In the genomic region with DNA sequence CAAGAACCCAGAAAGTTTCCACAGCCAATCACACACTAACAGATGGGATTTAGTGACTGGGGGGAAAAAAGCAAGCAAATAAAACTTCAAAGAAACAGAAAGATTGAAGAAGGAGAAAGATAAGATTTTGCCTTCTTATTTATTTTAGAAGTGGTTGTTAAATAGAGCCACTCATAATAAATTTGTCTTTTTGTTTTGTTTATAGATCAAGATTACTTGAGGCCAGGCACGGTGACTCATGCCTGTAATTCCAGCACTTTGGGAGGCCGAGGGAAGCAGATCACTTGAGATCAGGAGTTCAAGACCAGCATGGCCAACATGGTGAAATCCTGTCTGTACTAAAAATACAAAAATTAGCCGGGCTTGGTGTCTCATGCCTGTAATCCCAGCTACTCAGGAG, we compare ENCODE assay signal across 1 cellular context.
TF ChIP-seq lines count a peak whose summit lies in the region.

No MANE protein-coding gene starts in this region.

TF ChIP-seq in HEK293, 187 proteins besides CTCF, POLR2A, EP300 and RAD21 (continued from another document and continues in another):
- TF ChIP-seq, protein P1, sequence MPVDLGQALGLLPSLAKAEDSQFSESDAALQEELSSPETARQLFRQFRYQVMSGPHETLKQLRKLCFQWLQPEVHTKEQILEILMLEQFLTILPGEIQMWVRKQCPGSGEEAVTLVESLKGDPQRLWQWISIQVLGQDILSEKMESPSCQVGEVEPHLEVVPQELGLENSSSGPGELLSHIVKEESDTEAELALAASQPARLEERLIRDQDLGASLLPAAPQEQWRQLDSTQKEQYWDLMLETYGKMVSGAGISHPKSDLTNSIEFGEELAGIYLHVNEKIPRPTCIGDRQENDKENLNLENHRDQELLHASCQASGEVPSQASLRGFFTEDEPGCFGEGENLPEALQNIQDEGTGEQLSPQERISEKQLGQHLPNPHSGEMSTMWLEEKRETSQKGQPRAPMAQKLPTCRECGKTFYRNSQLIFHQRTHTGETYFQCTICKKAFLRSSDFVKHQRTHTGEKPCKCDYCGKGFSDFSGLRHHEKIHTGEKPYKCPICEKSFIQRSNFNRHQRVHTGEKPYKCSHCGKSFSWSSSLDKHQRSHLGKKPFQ (tag by site-specific recombination; IDR thresholded peaks at IDR 0.05): no peak
- TF ChIP-seq, protein P2, sequence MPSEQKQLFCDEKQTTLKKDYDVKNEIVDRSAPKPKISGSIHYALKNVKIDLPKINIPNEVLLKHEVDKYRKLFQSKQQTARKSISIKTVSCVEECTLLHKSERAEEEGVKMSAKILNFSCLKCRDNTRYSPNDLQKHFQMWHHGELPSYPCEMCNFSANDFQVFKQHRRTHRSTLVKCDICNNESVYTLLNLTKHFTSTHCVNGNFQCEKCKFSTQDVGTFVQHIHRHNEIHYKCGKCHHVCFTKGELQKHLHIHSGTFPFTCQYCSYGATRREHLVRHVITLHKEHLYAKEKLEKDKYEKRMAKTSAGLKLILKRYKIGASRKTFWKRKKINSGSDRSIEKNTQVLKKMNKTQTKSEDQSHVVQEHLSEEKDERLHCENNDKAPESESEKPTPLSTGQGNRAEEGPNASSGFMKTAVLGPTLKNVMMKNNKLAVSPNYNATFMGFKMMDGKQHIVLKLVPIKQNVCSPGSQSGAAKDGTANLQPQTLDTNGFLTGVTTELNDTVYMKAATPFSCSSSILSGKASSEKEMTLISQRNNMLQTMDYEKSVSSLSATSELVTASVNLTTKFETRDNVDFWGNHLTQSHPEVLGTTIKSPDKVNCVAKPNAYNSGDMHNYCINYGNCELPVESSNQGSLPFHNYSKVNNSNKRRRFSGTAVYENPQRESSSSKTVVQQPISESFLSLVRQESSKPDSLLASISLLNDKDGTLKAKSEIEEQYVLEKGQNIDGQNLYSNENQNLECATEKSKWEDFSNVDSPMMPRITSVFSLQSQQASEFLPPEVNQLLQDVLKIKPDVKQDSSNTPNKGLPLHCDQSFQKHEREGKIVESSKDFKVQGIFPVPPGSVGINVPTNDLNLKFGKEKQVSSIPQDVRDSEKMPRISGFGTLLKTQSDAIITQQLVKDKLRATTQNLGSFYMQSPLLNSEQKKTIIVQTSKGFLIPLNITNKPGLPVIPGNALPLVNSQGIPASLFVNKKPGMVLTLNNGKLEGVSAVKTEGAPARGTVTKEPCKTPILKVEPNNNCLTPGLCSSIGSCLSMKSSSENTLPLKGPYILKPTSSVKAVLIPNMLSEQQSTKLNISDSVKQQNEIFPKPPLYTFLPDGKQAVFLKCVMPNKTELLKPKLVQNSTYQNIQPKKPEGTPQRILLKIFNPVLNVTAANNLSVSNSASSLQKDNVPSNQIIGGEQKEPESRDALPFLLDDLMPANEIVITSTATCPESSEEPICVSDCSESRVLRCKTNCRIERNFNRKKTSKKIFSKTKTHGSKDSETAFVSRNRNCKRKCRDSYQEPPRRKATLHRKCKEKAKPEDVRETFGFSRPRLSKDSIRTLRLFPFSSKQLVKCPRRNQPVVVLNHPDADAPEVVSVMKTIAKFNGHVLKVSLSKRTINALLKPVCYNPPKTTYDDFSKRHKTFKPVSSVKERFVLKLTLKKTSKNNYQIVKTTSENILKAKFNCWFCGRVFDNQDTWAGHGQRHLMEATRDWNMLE (tag by site-specific recombination; conservative IDR thresholded peaks at IDR 0.05; ENCODE audit: low read depth): no peak
- TF ChIP-seq, protein P3, sequence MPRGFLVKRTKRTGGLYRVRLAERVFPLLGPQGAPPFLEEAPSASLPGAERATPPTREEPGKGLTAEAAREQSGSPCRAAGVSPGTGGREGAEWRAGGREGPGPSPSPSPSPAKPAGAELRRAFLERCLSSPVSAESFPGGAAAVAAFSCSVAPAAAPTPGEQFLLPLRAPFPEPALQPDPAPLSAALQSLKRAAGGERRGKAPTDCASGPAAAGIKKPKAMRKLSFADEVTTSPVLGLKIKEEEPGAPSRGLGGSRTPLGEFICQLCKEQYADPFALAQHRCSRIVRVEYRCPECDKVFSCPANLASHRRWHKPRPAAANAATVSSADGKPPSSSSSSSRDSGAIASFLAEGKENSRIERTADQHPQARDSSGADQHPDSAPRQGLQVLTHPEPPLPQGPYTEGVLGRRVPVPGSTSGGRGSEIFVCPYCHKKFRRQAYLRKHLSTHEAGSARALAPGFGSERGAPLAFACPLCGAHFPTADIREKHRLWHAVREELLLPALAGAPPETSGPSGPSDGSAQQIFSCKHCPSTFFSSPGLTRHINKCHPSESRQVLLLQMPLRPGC (tag by site-specific recombination; IDR thresholded peaks at IDR 0.05): peak; percentile 74; the same call in 1 of the 2 replicates
- no peak for TF ChIP-seq ZNF23 (tag by site-specific recombination; IDR thresholded peaks at IDR 0.05; ENCODE audit: borderline replicate concordance)
- TF ChIP-seq, protein P4, sequence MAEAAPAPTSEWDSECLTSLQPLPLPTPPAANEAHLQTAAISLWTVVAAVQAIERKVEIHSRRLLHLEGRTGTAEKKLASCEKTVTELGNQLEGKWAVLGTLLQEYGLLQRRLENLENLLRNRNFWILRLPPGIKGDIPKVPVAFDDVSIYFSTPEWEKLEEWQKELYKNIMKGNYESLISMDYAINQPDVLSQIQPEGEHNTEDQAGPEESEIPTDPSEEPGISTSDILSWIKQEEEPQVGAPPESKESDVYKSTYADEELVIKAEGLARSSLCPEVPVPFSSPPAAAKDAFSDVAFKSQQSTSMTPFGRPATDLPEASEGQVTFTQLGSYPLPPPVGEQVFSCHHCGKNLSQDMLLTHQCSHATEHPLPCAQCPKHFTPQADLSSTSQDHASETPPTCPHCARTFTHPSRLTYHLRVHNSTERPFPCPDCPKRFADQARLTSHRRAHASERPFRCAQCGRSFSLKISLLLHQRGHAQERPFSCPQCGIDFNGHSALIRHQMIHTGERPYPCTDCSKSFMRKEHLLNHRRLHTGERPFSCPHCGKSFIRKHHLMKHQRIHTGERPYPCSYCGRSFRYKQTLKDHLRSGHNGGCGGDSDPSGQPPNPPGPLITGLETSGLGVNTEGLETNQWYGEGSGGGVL (tag by site-specific recombination; IDR thresholded peaks at IDR 0.05): peak; percentile 38
- TF ChIP-seq ZIC2 (tag by site-specific recombination; IDR thresholded peaks at IDR 0.05): no peak
- TF ChIP-seq, protein P5, sequence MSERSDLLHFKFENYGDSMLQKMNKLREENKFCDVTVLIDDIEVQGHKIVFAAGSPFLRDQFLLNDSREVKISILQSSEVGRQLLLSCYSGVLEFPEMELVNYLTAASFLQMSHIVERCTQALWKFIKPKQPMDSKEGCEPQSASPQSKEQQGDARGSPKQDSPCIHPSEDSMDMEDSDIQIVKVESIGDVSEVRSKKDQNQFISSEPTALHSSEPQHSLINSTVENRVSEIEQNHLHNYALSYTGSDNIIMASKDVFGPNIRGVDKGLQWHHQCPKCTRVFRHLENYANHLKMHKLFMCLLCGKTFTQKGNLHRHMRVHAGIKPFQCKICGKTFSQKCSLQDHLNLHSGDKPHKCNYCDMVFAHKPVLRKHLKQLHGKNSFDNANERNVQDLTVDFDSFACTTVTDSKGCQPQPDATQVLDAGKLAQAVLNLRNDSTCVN (tag by site-specific recombination; optimal IDR thresholded peaks at IDR 0.05): no peak
- no peak for TF ChIP-seq BCL11B (tag by site-specific recombination; IDR thresholded peaks at IDR 0.05; ENCODE audit: low read depth)
- no peak for TF ChIP-seq ZNF558 (tag by site-specific recombination; IDR thresholded peaks at IDR 0.05)
- TF ChIP-seq, protein P6, sequence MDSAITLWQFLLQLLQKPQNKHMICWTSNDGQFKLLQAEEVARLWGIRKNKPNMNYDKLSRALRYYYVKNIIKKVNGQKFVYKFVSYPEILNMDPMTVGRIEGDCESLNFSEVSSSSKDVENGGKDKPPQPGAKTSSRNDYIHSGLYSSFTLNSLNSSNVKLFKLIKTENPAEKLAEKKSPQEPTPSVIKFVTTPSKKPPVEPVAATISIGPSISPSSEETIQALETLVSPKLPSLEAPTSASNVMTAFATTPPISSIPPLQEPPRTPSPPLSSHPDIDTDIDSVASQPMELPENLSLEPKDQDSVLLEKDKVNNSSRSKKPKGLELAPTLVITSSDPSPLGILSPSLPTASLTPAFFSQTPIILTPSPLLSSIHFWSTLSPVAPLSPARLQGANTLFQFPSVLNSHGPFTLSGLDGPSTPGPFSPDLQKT (IDR thresholded peaks at IDR 0.05; ENCODE audit: borderline replicate concordance, low read depth, low read length): no peak
- TF ChIP-seq ZNF214 (tag by site-specific recombination; IDR thresholded peaks at IDR 0.05; ENCODE audit: borderline replicate concordance): no peak
- TF ChIP-seq, protein P7, sequence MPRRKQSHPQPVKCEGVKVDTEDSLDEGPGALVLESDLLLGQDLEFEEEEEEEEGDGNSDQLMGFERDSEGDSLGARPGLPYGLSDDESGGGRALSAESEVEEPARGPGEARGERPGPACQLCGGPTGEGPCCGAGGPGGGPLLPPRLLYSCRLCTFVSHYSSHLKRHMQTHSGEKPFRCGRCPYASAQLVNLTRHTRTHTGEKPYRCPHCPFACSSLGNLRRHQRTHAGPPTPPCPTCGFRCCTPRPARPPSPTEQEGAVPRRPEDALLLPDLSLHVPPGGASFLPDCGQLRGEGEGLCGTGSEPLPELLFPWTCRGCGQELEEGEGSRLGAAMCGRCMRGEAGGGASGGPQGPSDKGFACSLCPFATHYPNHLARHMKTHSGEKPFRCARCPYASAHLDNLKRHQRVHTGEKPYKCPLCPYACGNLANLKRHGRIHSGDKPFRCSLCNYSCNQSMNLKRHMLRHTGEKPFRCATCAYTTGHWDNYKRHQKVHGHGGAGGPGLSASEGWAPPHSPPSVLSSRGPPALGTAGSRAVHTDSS (tag by site-specific recombination; IDR thresholded peaks at IDR 0.05): 0 out of 2 replicates have a peak, but pooled peaks have one; percentile 37
- TF ChIP-seq ZNF544 (tag by site-specific recombination; IDR thresholded peaks at IDR 0.05): no peak
- TF ChIP-seq ZNF548 (tag by site-specific recombination; IDR thresholded peaks at IDR 0.05): no peak
- no peak for TF ChIP-seq ZFP3 (tag by site-specific recombination; IDR thresholded peaks at IDR 0.05; ENCODE audit: low read depth)
- TF ChIP-seq, protein P8, sequence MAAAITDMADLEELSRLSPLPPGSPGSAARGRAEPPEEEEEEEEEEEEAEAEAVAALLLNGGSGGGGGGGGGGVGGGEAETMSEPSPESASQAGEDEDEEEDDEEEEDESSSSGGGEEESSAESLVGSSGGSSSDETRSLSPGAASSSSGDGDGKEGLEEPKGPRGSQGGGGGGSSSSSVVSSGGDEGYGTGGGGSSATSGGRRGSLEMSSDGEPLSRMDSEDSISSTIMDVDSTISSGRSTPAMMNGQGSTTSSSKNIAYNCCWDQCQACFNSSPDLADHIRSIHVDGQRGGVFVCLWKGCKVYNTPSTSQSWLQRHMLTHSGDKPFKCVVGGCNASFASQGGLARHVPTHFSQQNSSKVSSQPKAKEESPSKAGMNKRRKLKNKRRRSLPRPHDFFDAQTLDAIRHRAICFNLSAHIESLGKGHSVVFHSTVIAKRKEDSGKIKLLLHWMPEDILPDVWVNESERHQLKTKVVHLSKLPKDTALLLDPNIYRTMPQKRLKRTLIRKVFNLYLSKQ (tag by site-specific recombination; IDR thresholded peaks at IDR 0.05; ENCODE audit: borderline replicate concordance): no peak
- TF ChIP-seq, protein P9, sequence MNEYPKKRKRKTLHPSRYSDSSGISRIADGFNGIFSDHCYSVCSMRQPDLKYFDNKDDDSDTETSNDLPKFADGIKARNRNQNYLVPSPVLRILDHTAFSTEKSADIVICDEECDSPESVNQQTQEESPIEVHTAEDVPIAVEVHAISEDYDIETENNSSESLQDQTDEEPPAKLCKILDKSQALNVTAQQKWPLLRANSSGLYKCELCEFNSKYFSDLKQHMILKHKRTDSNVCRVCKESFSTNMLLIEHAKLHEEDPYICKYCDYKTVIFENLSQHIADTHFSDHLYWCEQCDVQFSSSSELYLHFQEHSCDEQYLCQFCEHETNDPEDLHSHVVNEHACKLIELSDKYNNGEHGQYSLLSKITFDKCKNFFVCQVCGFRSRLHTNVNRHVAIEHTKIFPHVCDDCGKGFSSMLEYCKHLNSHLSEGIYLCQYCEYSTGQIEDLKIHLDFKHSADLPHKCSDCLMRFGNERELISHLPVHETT (tag by site-specific recombination; IDR thresholded peaks at IDR 0.05): 0 out of 2 replicates have a peak, but pooled peaks have one; percentile 13
- TF ChIP-seq, protein P10, sequence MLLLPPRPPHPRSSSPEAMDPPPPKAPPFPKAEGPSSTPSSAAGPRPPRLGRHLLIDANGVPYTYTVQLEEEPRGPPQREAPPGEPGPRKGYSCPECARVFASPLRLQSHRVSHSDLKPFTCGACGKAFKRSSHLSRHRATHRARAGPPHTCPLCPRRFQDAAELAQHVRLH (tag by site-specific recombination; IDR thresholded peaks at IDR 0.05): peak; percentile 87
- TF ChIP-seq, protein P11, sequence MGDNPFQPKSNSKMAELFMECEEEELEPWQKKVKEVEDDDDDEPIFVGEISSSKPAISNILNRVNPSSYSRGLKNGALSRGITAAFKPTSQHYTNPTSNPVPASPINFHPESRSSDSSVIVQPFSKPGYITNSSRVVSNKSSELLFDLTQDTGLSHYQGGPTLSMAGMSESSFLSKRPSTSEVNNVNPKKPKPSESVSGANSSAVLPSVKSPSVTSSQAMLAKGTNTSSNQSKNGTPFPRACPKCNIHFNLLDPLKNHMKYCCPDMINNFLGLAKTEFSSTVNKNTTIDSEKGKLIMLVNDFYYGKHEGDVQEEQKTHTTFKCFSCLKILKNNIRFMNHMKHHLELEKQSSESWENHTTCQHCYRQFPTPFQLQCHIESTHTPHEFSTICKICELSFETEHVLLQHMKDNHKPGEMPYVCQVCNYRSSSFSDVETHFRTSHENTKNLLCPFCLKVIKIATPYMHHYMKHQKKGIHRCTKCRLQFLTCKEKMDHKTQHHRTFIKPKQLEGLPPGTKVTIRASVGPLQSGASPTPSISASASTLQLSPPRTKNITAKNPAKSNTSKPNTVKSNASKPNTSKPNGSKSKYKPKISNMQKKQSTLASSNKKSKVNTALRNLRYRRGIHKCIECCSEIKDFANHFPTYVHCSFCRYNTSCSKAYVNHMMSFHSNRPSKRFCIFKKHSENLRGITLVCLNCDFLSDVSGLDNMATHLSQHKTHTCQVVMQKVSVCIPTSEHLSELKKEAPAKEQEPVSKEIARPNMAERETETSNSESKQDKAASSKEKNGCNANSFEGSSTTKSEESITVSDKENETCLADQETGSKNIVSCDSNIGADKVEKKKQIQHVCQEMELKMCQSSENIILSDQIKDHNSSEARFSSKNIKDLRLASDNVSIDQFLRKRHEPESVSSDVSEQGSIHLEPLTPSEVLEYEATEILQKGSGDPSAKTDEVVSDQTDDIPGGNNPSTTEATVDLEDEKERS (tag by site-specific recombination; IDR thresholded peaks at IDR 0.05): no peak
- no peak for TF ChIP-seq ZNF677 (tag by site-specific recombination; IDR thresholded peaks at IDR 0.05)
- TF ChIP-seq ZNF549 (tag by site-specific recombination; IDR thresholded peaks at IDR 0.05): no peak
- TF ChIP-seq SALL2 (tag by site-specific recombination; IDR thresholded peaks at IDR 0.05; ENCODE audit: borderline replicate concordance): no peak
- TF ChIP-seq HOXD13 (CRISPR knock-in tag; IDR thresholded peaks at IDR 0.05; ENCODE audit: borderline replicate concordance): no peak
- TF ChIP-seq ZNF274 (IDR thresholded peaks at IDR 0.05; ENCODE audit: low read length): no peak
- no peak for TF ChIP-seq ZNF274 (tag by site-specific recombination; IDR thresholded peaks at IDR 0.05; ENCODE audit: borderline replicate concordance)
- TF ChIP-seq ZNF560 (tag by site-specific recombination; IDR thresholded peaks at IDR 0.05; ENCODE audit: borderline replicate concordance): no peak
- TF ChIP-seq ZNF354C (tag by site-specific recombination; IDR thresholded peaks at IDR 0.05; ENCODE audit: borderline replicate concordance, low read depth): no peak
- no peak for TF ChIP-seq GLIS2 (tag by site-specific recombination; IDR thresholded peaks at IDR 0.05)
- TF ChIP-seq ZNF623 (tag by site-specific recombination; IDR thresholded peaks at IDR 0.05): no peak
- TF ChIP-seq ZNF776 (tag by site-specific recombination; IDR thresholded peaks at IDR 0.05; ENCODE audit: borderline replicate concordance): no peak
- no peak for TF ChIP-seq ZBTB48 (tag by site-specific recombination; IDR thresholded peaks at IDR 0.05)
- no peak for TF ChIP-seq ZNF311 (tag by site-specific recombination; IDR thresholded peaks at IDR 0.05; ENCODE audit: borderline replicate concordance)
- no peak for TF ChIP-seq ZNF830 (tag by site-specific recombination; IDR thresholded peaks at IDR 0.05; ENCODE audit: low read depth)
